Comparison of ENCODE assay signal across 1 cellular context in the genomic region with DNA sequence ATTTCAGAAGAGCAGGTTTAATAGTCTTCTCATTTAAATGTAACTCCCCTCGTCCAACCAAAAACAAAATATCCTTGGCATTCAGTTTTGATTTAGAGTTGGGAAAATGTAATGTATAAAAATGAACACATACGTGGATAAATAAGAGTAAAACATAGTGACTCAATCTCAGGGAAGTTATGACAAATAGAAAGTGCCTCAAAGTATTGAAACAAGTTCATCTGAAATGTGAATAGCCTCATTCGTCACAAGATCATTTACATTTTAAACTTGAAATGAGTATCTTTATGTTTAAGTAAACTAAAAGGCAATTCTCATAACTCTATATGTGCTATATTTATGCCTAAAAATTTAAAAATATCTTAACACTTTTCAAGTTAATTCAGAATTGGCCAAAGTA.
TF ChIP-seq lines count a peak whose summit lies in the region.

No MANE protein-coding gene starts in this region.

TF ChIP-seq in liver, 16 proteins besides CTCF, POLR2A, EP300 and RAD21 (continued from another document):
- TF ChIP-seq, protein P1, sequence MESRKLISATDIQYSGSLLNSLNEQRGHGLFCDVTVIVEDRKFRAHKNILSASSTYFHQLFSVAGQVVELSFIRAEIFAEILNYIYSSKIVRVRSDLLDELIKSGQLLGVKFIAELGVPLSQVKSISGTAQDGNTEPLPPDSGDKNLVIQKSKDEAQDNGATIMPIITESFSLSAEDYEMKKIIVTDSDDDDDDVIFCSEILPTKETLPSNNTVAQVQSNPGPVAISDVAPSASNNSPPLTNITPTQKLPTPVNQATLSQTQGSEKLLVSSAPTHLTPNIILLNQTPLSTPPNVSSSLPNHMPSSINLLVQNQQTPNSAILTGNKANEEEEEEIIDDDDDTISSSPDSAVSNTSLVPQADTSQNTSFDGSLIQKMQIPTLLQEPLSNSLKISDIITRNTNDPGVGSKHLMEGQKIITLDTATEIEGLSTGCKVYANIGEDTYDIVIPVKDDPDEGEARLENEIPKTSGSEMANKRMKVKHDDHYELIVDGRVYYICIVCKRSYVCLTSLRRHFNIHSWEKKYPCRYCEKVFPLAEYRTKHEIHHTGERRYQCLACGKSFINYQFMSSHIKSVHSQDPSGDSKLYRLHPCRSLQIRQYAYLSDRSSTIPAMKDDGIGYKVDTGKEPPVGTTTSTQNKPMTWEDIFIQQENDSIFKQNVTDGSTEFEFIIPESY (IDR thresholded peaks at IDR 0.05), result no peak
- TF ChIP-seq GABPA (IDR thresholded peaks at IDR 0.05 in 1 of 2, conservative IDR thresholded peaks at IDR 0.05 in 1 of 2), result no peak
